1 cellular context compared by ENCODE assay signal in genomic region chr6:24583463-24584389, GRCh38.
TF ChIP-seq lines count a peak whose summit lies in the region.

No MANE protein-coding gene starts in this region.

TF ChIP-seq in K562, 482 proteins besides CTCF, POLR2A, EP300 and RAD21 (continued from another document):
- no peak for TF ChIP-seq PBX2 (CRISPR knock-in tag; IDR thresholded peaks at IDR 0.05; ENCODE audit: low read depth)
- peak; percentile 70 for TF ChIP-seq PBX2 (tag; conservative IDR thresholded peaks at IDR 0.05; ENCODE audit: low read depth)
- TF ChIP-seq FOXJ2 (tag; IDR thresholded peaks at IDR 0.05): no peak; the same call in 1 of the 2 replicates
- no peak for TF ChIP-seq ZNF740 (CRISPR knock-in tag; IDR thresholded peaks at IDR 0.05)
- no peak for TF ChIP-seq ZNF740 (tag; IDR thresholded peaks at IDR 0.05)
- TF ChIP-seq SP2 (IDR thresholded peaks at IDR 0.05; ENCODE audit: extremely low read depth, low read depth, low read length, poor library complexity, severe bottlenecking): no peak
- TF ChIP-seq JUND (IDR thresholded peaks at IDR 0.05; ENCODE audit: borderline replicate concordance, low read depth, low read length): peak; percentile 38; the same call in 1 of the 2 replicates
- no peak for TF ChIP-seq JUND (tag; IDR thresholded peaks at IDR 0.05; ENCODE audit: borderline replicate concordance, low read depth, low read length)
- no peak for TF ChIP-seq ZNF232 (CRISPR knock-in tag; IDR thresholded peaks at IDR 0.05)
- no peak for TF ChIP-seq RNF2 (IDR thresholded peaks at IDR 0.05)
- no peak for TF ChIP-seq MAFG (tag; conservative IDR thresholded peaks at IDR 0.05)
- TF ChIP-seq WHSC1 (IDR thresholded peaks at IDR 0.05; ENCODE audit: low read length): no peak
- no peak for TF ChIP-seq FOXP1 (CRISPR knock-in tag; IDR thresholded peaks at IDR 0.05)
- TF ChIP-seq SRF (CRISPR knock-in tag; IDR thresholded peaks at IDR 0.05): no peak; a peak in 1 of 4 replicates
- TF ChIP-seq RUNX1 (IDR thresholded peaks at IDR 0.05; ENCODE audit: low read depth): no peak
- TF ChIP-seq ZBTB33 (CRISPR knock-in tag; IDR thresholded peaks at IDR 0.05): no peak
- TF ChIP-seq CSDE1 (IDR thresholded peaks at IDR 0.05): no peak
- no peak for TF ChIP-seq ZNF324 (CRISPR knock-in tag; IDR thresholded peaks at IDR 0.05)
- no peak for TF ChIP-seq CBX8 (IDR thresholded peaks at IDR 0.05; ENCODE audit: borderline replicate concordance, extremely low read depth, low read depth, low read length, poor library complexity, severe bottlenecking)
- TF ChIP-seq SREBF2 (CRISPR knock-in tag; IDR thresholded peaks at IDR 0.05): no peak
- no peak for TF ChIP-seq IRF9 (tag; IDR thresholded peaks at IDR 0.05)
- peak; percentile 35; the same call in 1 of the 2 replicates for TF ChIP-seq HMBOX1 (IDR thresholded peaks at IDR 0.05)
- no peak for TF ChIP-seq SREBF1 (IDR thresholded peaks at IDR 0.05; ENCODE audit: borderline replicate concordance, low read depth, low read length)
- TF ChIP-seq TARDBP (IDR thresholded peaks at IDR 0.05): no peak
- TF ChIP-seq HNRNPK (IDR thresholded peaks at IDR 0.05; ENCODE audit: low read depth, low read length, poor library complexity, severe bottlenecking): no peak
- TF ChIP-seq RBM14 (IDR thresholded peaks at IDR 0.05; ENCODE audit: borderline replicate concordance, insufficient read depth, low read depth, low read length): no peak
- TF ChIP-seq ESRRA (IDR thresholded peaks at IDR 0.05; ENCODE audit: borderline replicate concordance, low read depth): peak; percentile 92
- no peak for TF ChIP-seq ZNF165 (CRISPR knock-in tag; IDR thresholded peaks at IDR 0.05; ENCODE audit: borderline replicate concordance)
- TF ChIP-seq SP1 (CRISPR knock-in tag; IDR thresholded peaks at IDR 0.05): no peak
- TF ChIP-seq MEF2D (tag; conservative IDR thresholded peaks at IDR 0.05; ENCODE audit: low read depth): peak; percentile 72
- no peak for TF ChIP-seq RBM34 (IDR thresholded peaks at IDR 0.05; ENCODE audit: borderline replicate concordance, insufficient read depth, low read length)
- no peak for TF ChIP-seq ZNF57 (CRISPR knock-in tag; IDR thresholded peaks at IDR 0.05)
- no peak for TF ChIP-seq BHLHE40 (IDR thresholded peaks at IDR 0.05; ENCODE audit: low read length)
- TF ChIP-seq PRPF4 (IDR thresholded peaks at IDR 0.05; ENCODE audit: insufficient read depth, low read depth, low read length, poor library complexity, severe bottlenecking): no peak
- no peak for TF ChIP-seq HDAC2 (IDR thresholded peaks at IDR 0.05)
- TF ChIP-seq RFX5 (IDR thresholded peaks at IDR 0.05; ENCODE audit: low read depth, low read length): no peak
- no peak for TF ChIP-seq CEBPB (tag; IDR thresholded peaks at IDR 0.05)
- TF ChIP-seq TCF7 (IDR thresholded peaks at IDR 0.05; ENCODE audit: borderline replicate concordance): no peak
